ENCODE assay signal across 1 cellular context in the genomic region with DNA sequence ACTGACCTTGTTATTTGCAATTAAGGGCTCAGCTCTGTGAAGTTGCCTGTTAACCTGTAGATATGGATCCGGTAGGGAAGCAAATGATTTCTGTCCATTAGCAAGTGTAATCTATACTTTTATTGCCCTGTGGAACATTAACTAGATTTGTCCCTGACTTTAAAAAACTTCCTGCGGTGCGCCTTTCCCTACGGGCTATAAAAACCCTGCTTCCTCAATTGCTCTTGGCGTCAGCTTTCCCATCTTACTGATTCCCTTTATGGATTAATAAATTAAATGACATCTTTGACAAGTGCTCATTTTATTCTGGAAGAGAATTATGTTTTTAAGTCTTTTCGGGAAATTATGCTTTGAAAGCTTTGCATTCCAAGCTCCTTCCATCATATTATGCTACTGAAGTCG.
A peak's percentile ranks its signal among the peaks of the same experiment; 100 is the strongest.
TF ChIP-seq lines count a peak whose summit lies in the region.

No MANE protein-coding gene starts in this region.

TF ChIP-seq in HEK293, 187 proteins besides CTCF, POLR2A, EP300 and RAD21 (continued from another document and continues in another):
- TF ChIP-seq, protein P1, sequence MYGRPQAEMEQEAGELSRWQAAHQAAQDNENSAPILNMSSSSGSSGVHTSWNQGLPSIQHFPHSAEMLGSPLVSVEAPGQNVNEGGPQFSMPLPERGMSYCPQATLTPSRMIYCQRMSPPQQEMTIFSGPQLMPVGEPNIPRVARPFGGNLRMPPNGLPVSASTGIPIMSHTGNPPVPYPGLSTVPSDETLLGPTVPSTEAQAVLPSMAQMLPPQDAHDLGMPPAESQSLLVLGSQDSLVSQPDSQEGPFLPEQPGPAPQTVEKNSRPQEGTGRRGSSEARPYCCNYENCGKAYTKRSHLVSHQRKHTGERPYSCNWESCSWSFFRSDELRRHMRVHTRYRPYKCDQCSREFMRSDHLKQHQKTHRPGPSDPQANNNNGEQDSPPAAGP (tag by site-specific recombination; IDR thresholded peaks at IDR 0.05): no peak
- TF ChIP-seq ZNF501 (tag by site-specific recombination; IDR thresholded peaks at IDR 0.05) (0 out of 2 replicates have a peak, but pooled peaks have one; percentile 25), ZNF521 (tag by site-specific recombination; IDR thresholded peaks at IDR 0.05) (no peak), ZSCAN30 (tag by site-specific recombination; IDR thresholded peaks at IDR 0.05) (peak; percentile 71; the same call in 1 of the 2 replicates), ZNF660 (tag by site-specific recombination; IDR thresholded peaks at IDR 0.05) (0 out of 2 replicates have a peak, but pooled peaks have one; percentile 41), YY1 (tag by site-specific recombination; IDR thresholded peaks at IDR 0.05) (no peak), ZNF214 (tag by site-specific recombination; IDR thresholded peaks at IDR 0.05; ENCODE audit: borderline replicate concordance) (no peak), ZNF785 (tag by site-specific recombination; IDR thresholded peaks at IDR 0.05) (no peak), ZNF221 (tag by site-specific recombination; IDR thresholded peaks at IDR 0.05; ENCODE audit: borderline replicate concordance) (no peak), KLF9 (tag by site-specific recombination; IDR thresholded peaks at IDR 0.05; ENCODE audit: low read depth) (no peak), ZNF768 (tag by site-specific recombination; IDR thresholded peaks at IDR 0.05) (no peak), TRIM28 (IDR thresholded peaks at IDR 0.05; ENCODE audit: borderline replicate concordance, low read length) (peak; percentile 71; the same call in 1 of the 2 replicates), ZNF391 (tag by site-specific recombination; IDR thresholded peaks at IDR 0.05; ENCODE audit: borderline replicate concordance, low read depth) (no peak), PRDM1 (tag by site-specific recombination; IDR thresholded peaks at IDR 0.05) (no peak), ZNF529 (tag by site-specific recombination; IDR thresholded peaks at IDR 0.05; ENCODE audit: insufficient replicate concordance) (no peak), ZNF132 (tag by site-specific recombination; IDR thresholded peaks at IDR 0.05; ENCODE audit: borderline replicate concordance) (no peak), ZNF629 (tag by site-specific recombination; IDR thresholded peaks at IDR 0.05) (peak; percentile 71), ZBTB17 (tag by site-specific recombination; IDR thresholded peaks at IDR 0.05) (peak; percentile 40; the same call in 1 of the 2 replicates), ZNF274 (IDR thresholded peaks at IDR 0.05; ENCODE audit: low read length) (no peak), ZNF274 (tag by site-specific recombination; IDR thresholded peaks at IDR 0.05; ENCODE audit: borderline replicate concordance) (no peak), ZBTB8A (tag by site-specific recombination; IDR thresholded peaks at IDR 0.05) (peak; percentile 77)
- TF ChIP-seq, protein P2, sequence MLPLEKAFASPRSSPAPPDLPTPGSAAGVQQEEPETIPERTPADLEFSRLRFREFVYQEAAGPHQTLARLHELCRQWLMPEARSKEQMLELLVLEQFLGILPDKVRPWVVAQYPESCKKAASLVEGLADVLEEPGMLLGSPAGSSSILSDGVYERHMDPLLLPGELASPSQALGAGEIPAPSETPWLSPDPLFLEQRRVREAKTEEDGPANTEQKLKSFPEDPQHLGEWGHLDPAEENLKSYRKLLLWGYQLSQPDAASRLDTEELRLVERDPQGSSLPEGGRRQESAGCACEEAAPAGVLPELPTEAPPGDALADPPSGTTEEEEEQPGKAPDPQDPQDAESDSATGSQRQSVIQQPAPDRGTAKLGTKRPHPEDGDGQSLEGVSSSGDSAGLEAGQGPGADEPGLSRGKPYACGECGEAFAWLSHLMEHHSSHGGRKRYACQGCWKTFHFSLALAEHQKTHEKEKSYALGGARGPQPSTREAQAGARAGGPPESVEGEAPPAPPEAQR (tag by site-specific recombination; IDR thresholded peaks at IDR 0.05): no peak
- TF ChIP-seq, protein P3, sequence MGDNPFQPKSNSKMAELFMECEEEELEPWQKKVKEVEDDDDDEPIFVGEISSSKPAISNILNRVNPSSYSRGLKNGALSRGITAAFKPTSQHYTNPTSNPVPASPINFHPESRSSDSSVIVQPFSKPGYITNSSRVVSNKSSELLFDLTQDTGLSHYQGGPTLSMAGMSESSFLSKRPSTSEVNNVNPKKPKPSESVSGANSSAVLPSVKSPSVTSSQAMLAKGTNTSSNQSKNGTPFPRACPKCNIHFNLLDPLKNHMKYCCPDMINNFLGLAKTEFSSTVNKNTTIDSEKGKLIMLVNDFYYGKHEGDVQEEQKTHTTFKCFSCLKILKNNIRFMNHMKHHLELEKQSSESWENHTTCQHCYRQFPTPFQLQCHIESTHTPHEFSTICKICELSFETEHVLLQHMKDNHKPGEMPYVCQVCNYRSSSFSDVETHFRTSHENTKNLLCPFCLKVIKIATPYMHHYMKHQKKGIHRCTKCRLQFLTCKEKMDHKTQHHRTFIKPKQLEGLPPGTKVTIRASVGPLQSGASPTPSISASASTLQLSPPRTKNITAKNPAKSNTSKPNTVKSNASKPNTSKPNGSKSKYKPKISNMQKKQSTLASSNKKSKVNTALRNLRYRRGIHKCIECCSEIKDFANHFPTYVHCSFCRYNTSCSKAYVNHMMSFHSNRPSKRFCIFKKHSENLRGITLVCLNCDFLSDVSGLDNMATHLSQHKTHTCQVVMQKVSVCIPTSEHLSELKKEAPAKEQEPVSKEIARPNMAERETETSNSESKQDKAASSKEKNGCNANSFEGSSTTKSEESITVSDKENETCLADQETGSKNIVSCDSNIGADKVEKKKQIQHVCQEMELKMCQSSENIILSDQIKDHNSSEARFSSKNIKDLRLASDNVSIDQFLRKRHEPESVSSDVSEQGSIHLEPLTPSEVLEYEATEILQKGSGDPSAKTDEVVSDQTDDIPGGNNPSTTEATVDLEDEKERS (tag by site-specific recombination; IDR thresholded peaks at IDR 0.05): no peak
- TF ChIP-seq, protein P4, sequence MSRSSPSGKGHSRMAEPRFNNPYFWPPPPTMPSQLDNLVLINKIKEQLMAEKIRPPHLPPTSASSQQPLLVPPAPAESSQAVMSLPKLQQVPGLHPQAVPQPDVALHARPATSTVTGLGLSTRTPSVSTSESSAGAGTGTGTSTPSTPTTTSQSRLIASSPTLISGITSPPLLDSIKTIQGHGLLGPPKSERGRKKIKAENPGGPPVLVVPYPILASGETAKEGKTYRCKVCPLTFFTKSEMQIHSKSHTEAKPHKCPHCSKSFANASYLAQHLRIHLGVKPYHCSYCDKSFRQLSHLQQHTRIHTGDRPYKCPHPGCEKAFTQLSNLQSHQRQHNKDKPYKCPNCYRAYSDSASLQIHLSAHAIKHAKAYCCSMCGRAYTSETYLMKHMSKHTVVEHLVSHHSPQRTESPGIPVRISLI (tag by site-specific recombination; IDR thresholded peaks at IDR 0.05): no peak
- TF ChIP-seq, protein P5, sequence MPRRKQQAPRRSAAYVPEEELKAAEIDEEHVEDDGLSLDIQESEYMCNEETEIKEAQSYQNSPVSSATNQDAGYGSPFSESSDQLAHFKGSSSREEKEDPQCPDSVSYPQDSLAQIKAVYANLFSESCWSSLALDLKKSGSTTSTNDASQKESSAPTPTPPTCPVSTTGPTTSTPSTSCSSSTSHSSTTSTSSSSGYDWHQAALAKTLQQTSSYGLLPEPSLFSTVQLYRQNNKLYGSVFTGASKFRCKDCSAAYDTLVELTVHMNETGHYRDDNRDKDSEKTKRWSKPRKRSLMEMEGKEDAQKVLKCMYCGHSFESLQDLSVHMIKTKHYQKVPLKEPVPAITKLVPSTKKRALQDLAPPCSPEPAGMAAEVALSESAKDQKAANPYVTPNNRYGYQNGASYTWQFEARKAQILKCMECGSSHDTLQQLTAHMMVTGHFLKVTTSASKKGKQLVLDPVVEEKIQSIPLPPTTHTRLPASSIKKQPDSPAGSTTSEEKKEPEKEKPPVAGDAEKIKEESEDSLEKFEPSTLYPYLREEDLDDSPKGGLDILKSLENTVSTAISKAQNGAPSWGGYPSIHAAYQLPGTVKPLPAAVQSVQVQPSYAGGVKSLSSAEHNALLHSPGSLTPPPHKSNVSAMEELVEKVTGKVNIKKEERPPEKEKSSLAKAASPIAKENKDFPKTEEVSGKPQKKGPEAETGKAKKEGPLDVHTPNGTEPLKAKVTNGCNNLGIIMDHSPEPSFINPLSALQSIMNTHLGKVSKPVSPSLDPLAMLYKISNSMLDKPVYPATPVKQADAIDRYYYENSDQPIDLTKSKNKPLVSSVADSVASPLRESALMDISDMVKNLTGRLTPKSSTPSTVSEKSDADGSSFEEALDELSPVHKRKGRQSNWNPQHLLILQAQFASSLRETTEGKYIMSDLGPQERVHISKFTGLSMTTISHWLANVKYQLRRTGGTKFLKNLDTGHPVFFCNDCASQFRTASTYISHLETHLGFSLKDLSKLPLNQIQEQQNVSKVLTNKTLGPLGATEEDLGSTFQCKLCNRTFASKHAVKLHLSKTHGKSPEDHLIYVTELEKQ (tag by site-specific recombination; IDR thresholded peaks at IDR 0.05; ENCODE audit: borderline replicate concordance): peak; percentile 71; the same call in 1 of the 2 replicates
- TF ChIP-seq, protein P6, sequence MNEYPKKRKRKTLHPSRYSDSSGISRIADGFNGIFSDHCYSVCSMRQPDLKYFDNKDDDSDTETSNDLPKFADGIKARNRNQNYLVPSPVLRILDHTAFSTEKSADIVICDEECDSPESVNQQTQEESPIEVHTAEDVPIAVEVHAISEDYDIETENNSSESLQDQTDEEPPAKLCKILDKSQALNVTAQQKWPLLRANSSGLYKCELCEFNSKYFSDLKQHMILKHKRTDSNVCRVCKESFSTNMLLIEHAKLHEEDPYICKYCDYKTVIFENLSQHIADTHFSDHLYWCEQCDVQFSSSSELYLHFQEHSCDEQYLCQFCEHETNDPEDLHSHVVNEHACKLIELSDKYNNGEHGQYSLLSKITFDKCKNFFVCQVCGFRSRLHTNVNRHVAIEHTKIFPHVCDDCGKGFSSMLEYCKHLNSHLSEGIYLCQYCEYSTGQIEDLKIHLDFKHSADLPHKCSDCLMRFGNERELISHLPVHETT (tag by site-specific recombination; IDR thresholded peaks at IDR 0.05): 0 out of 2 replicates have a peak, but pooled peaks have one; percentile 22
- TF ChIP-seq, protein P7, sequence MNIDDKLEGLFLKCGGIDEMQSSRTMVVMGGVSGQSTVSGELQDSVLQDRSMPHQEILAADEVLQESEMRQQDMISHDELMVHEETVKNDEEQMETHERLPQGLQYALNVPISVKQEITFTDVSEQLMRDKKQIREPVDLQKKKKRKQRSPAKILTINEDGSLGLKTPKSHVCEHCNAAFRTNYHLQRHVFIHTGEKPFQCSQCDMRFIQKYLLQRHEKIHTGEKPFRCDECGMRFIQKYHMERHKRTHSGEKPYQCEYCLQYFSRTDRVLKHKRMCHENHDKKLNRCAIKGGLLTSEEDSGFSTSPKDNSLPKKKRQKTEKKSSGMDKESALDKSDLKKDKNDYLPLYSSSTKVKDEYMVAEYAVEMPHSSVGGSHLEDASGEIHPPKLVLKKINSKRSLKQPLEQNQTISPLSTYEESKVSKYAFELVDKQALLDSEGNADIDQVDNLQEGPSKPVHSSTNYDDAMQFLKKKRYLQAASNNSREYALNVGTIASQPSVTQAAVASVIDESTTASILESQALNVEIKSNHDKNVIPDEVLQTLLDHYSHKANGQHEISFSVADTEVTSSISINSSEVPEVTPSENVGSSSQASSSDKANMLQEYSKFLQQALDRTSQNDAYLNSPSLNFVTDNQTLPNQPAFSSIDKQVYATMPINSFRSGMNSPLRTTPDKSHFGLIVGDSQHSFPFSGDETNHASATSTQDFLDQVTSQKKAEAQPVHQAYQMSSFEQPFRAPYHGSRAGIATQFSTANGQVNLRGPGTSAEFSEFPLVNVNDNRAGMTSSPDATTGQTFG (tag by site-specific recombination; IDR thresholded peaks at IDR 0.05; ENCODE audit: borderline replicate concordance): no peak
- TF ChIP-seq, protein P8, sequence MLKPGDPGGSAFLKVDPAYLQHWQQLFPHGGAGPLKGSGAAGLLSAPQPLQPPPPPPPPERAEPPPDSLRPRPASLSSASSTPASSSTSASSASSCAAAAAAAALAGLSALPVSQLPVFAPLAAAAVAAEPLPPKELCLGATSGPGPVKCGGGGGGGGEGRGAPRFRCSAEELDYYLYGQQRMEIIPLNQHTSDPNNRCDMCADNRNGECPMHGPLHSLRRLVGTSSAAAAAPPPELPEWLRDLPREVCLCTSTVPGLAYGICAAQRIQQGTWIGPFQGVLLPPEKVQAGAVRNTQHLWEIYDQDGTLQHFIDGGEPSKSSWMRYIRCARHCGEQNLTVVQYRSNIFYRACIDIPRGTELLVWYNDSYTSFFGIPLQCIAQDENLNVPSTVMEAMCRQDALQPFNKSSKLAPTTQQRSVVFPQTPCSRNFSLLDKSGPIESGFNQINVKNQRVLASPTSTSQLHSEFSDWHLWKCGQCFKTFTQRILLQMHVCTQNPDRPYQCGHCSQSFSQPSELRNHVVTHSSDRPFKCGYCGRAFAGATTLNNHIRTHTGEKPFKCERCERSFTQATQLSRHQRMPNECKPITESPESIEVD (tag by site-specific recombination; IDR thresholded peaks at IDR 0.05): peak; percentile 99
- TF ChIP-seq, protein P9, sequence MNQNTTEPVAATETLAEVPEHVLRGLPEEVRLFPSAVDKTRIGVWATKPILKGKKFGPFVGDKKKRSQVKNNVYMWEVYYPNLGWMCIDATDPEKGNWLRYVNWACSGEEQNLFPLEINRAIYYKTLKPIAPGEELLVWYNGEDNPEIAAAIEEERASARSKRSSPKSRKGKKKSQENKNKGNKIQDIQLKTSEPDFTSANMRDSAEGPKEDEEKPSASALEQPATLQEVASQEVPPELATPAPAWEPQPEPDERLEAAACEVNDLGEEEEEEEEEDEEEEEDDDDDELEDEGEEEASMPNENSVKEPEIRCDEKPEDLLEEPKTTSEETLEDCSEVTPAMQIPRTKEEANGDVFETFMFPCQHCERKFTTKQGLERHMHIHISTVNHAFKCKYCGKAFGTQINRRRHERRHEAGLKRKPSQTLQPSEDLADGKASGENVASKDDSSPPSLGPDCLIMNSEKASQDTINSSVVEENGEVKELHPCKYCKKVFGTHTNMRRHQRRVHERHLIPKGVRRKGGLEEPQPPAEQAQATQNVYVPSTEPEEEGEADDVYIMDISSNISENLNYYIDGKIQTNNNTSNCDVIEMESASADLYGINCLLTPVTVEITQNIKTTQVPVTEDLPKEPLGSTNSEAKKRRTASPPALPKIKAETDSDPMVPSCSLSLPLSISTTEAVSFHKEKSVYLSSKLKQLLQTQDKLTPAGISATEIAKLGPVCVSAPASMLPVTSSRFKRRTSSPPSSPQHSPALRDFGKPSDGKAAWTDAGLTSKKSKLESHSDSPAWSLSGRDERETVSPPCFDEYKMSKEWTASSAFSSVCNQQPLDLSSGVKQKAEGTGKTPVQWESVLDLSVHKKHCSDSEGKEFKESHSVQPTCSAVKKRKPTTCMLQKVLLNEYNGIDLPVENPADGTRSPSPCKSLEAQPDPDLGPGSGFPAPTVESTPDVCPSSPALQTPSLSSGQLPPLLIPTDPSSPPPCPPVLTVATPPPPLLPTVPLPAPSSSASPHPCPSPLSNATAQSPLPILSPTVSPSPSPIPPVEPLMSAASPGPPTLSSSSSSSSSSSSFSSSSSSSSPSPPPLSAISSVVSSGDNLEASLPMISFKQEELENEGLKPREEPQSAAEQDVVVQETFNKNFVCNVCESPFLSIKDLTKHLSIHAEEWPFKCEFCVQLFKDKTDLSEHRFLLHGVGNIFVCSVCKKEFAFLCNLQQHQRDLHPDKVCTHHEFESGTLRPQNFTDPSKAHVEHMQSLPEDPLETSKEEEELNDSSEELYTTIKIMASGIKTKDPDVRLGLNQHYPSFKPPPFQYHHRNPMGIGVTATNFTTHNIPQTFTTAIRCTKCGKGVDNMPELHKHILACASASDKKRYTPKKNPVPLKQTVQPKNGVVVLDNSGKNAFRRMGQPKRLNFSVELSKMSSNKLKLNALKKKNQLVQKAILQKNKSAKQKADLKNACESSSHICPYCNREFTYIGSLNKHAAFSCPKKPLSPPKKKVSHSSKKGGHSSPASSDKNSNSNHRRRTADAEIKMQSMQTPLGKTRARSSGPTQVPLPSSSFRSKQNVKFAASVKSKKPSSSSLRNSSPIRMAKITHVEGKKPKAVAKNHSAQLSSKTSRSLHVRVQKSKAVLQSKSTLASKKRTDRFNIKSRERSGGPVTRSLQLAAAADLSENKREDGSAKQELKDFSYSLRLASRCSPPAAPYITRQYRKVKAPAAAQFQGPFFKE (tag by site-specific recombination; IDR thresholded peaks at IDR 0.05; ENCODE audit: borderline replicate concordance): no peak
